Comparison of ENCODE assay signal across 8 cellular contexts in the genomic region with DNA sequence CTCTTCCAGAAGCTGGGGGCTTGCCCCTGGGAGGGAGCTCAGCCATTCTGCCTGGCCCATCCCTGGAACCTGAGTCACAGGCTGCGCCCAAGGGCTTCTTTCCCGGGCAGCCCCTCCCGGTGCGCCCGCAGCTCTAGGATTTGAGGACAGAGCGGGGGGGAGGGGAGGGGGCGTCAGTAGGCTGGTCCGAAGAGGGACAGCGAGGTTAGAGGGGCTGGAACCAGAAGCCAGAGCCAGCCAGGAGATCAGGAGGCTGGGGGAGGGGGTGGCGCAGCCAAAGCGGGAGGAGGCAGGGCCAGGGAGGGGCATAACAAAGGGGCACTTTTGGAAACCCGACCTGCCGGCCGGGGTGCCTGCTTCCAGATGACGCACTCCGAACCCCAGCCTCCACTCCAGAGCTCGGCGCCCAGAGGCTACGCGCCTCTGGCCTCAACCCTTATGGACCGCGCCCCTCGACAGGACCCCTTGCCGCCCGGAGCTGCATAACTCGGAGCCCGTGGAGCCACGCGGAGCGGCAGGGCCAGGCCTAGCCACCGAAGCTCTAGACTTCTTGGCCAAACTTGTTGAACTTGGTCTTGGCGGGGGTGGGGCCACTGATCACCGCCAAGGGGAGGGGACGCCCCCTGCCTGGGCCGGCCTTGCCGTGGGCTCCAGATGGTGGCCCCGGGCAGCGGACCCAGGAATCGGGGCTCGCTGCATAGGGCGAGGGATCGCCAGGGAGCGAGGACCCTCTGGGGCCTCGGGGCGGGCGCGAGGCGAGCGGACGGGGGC. TPM values are rescaled to one million over a fixed set of nuclear protein-coding genes. Genes with fewer than 3 reads are reported as not detected.
A peak's percentile ranks its signal among the peaks of the same experiment; 100 is the strongest.
DNase-seq lines count a peak whose midpoint lies in the region; ATAC-seq and TF ChIP-seq lines count a peak whose summit lies in the region.

No MANE protein-coding gene starts in this region.

- no TSS peak for BruUV-seq in HCT116 (replicated peaks; lab: Mats Ljungman, UMichigan)

- no peaks in the 10 kb centered on the region for H3K9me3 Mint-ChIP-seq in naive B cell

- peak overlapping the region; percentile 91 for H3K9ac ChIP-seq in HCT116 (ENCODE audit: low read length)

- peaks cover 4 to 50% (median 13%) of the 10 kb centered on the region in 3 donors for H3K27me3 Mint-ChIP-seq in naive B cell

- H3K9me3 ChIP-seq in HCT116 (ENCODE audit: control insufficient read depth in 1 of 2, insufficient read depth in 1 of 2, low read depth in 1 of 2, low read length in 2 of 2), result no peaks in the 10 kb centered on the region

- no peaks in the 10 kb centered on the region for H4K20me1 ChIP-seq in HCT116 (ENCODE audit: insufficient read depth)

- peaks cover 6 to 12% (median 12%) of the 10 kb centered on the region in 3 donors for H3K4me1 Mint-ChIP-seq in naive B cell

- TF ChIP-seq CTCF in AG09309 (IDR thresholded peaks at IDR 0.05; ENCODE audit: control insufficient read depth, insufficient read depth, low read depth, low read length, missing control alignments) (no peak), HCT116 (IDR thresholded peaks at IDR 0.05 in 2 of 3, conservative IDR thresholded peaks at IDR 0.05 in 1 of 3; ENCODE audit: borderline replicate concordance in 1 of 3, insufficient read depth in 1 of 3, low read depth in 2 of 3, low read length in 2 of 3) (no peak)

- H3K4me2 ChIP-seq in HCT116 (ENCODE audit: low read length), result peak overlapping the region; percentile 96

- RAD21 ChIA-PET in HCT116 (lab: Charles Lee; ENCODE audit: low non-redundant PET in 1 of 2, low total read pairs in 2 of 2, uncharacterized antibody in 2 of 2, unreplicated experiment in 2 of 2), result interaction anchor here in 1 of 2 experiments (1.4 kb wide), 1 partner anchor 63 kb away, joined by 4 read pairs; the partner anchor contains the start of gene ACP2

- TF ChIP-seq POLR2A in HCT116 (IDR thresholded peaks at IDR 0.05; ENCODE audit: borderline replicate concordance, extremely low read depth, insufficient read depth, insufficient read length), result no peak

- no peaks in the 10 kb centered on the region for H3K36me3 ChIP-seq in HCT116 (ENCODE audit: control insufficient read depth in 1 of 2, insufficient read depth in 2 of 2, low read length in 2 of 2)

- H3K36me3 Mint-ChIP-seq in naive B cell, result no peaks in the 10 kb centered on the region

- H3K27ac Mint-ChIP-seq in naive B cell, result no peak overlapping the region

- peaks cover 18 to 42% of the 10 kb centered on the region in 2 experiments for H3K4me1 ChIP-seq in HCT116 (ENCODE audit: control insufficient read depth in 1 of 2, insufficient read depth in 2 of 2, low read length in 2 of 2)

- DNase-seq in AG09309 (ENCODE audit: low read depth) (no peak), HCT116 (ENCODE audit: low read depth, low spot score) (no peak), T1000 (lab: John Stamatoyannopoulos, UW) (peak; percentile 37), naive B cell (no peak), AML-193 (lab: John Stamatoyannopoulos, UW) (no peak), DMS153 treated with DMSO at 0.1 percent for 48 hours (lab: John Stamatoyannopoulos, UW; ENCODE audit: unreplicated experiment) (no peak)

- H3K79me2 ChIP-seq in HCT116 (ENCODE audit: insufficient read depth, low read length), result peaks cover 33% of the 10 kb centered on the region

- CTCF ChIA-PET in HCT116 (lab: Charles Lee), result interaction anchor here (1.0 to 2.8 kb wide), 4 partner anchors 29 to 170 kb away, joined by 4 to 18 read pairs (median 4); partner anchors contain the start of gene DDB2

- H3K27ac ChIP-seq in HCT116 (ENCODE audit: low read depth, low read length), result peak overlapping the region; percentile 96

- no peaks in the 10 kb centered on the region for H3K9me2 ChIP-seq in HCT116 (ENCODE audit: insufficient read depth)

- POLR2A ChIA-PET in HCT116 (lab: Charles Lee), result interaction anchor here (0.5 to 3.8 kb wide), 3 partner anchors 13 to 477 kb away, joined by 3 to 29 read pairs (median 3); partner anchors contain the start of gene DDB2

- intact Hi-C loops in HCT116 (cut with micrococcal nuclease), result no loop called here

- no peaks in the 10 kb centered on the region for H3K27me3 ChIP-seq in HCT116 (ENCODE audit: insufficient read depth, low read length)

- TF ChIP-seq RAD21 in HCT116 (IDR thresholded peaks at IDR 0.05; ENCODE audit: low read depth), result no peak

- ATAC-seq in HCT116 (peak; percentile 68), esophagus mucosa (peak; percentile 73), naive B cell (ENCODE audit: low read depth in 2 of 2) (peak in 1 of 2 donors; percentile 2), HG03457 (IDR thresholded peaks at IDR 0.05; ENCODE audit: unreplicated experiment) (no peak)

- H2AFZ ChIP-seq in HCT116 (ENCODE audit: low read depth, low read length, poor library complexity, severe bottlenecking), result no peak overlapping the region

- peak overlapping the region; percentile 79 for H3K4me3 ChIP-seq in AG09309 (ENCODE audit: control insufficient read depth, low read depth, low read length)
- H3K4me3 ChIP-seq in HCT116 (replicated peaks in 1 of 2; ENCODE audit: low read depth in 1 of 2, low read length in 2 of 2), result peak overlapping the region; percentile 58 to 94

- H3K4me3 Mint-ChIP-seq in naive B cell, result peak overlapping the region in 7 of 8 donors; percentile 44 to 80 (median 56)

TF ChIP-seq in HCT116, 20 proteins besides CTCF, POLR2A, EP300 and RAD21:
- no peak for TF ChIP-seq FOSL1 (IDR thresholded peaks at IDR 0.05; ENCODE audit: low read depth)
- no peak for TF ChIP-seq EZH2phosphoT487 (IDR thresholded peaks at IDR 0.05; ENCODE audit: borderline replicate concordance)
- TF ChIP-seq POLR2AphosphoS5 (IDR thresholded peaks at IDR 0.05; ENCODE audit: low read depth, low read length), result peak; percentile 71
- TF ChIP-seq, protein P1, sequence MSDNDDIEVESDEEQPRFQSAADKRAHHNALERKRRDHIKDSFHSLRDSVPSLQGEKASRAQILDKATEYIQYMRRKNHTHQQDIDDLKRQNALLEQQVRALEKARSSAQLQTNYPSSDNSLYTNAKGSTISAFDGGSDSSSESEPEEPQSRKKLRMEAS (IDR thresholded peaks at IDR 0.05), result peak; percentile 62
- TF ChIP-seq ATF3 (IDR thresholded peaks at IDR 0.05), result no peak
- TF ChIP-seq JUND (IDR thresholded peaks at IDR 0.05), result no peak

RNA-seq across cellular contexts. Expression of gene PACSIN3, which starts 0.7 kb away (rescaled TPM):
- 63.1 TPM for total RNA-seq in HCT116 (2021; ENCODE audit: unreplicated experiment)
- polyA plus RNA-seq in HCT116 (2012), result 42.3 and 43.9 TPM in 2 replicates
- total RNA-seq in esophagus mucosa, result 55.3 TPM
- polyA plus RNA-seq in naive B cell (ENCODE audit: low read depth in 6 of 6), result under 1 TPM in 2 of 6 donors, not detected in 4; 0.41 to 0.49 TPM

RNA-seq across cellular contexts. Expression of gene ARFGAP2, which starts 8.8 kb away (rescaled TPM):
- 73.5 TPM for total RNA-seq in HCT116 (2021; ENCODE audit: unreplicated experiment)
- 49.0 and 50.0 TPM in 2 replicates for polyA plus RNA-seq in HCT116 (2012)
- total RNA-seq in esophagus mucosa, result 77.9 TPM
- polyA plus RNA-seq in naive B cell (ENCODE audit: low read depth in 6 of 6), result 100 to 1,000 TPM in 3 of 6 donors, 10 to 100 TPM in 3; 87.2 to 127 (median 100) TPM

RNA-seq across cellular contexts. Expression of gene DDB2, which starts 29.3 kb away (rescaled TPM):
- total RNA-seq in HCT116 (2021; ENCODE audit: unreplicated experiment) (64.0 TPM), esophagus mucosa (49.3 TPM)
- polyA plus RNA-seq in HCT116 (2012), result 83.8 and 91.5 TPM in 2 replicates
- 10 to 100 TPM in 5 of 6 donors, 1 to 10 TPM in 1; 6.5 to 25.3 (median 22.9) TPM for polyA plus RNA-seq in naive B cell (ENCODE audit: low read depth in 6 of 6)
